In genomic region chr17:42081516-42082129, GRCh38 we compare ENCODE assay signal across 23 cellular contexts. TPM values are rescaled to one million over a fixed set of nuclear protein-coding genes. Genes with fewer than 3 reads are reported as not detected.
DNase-seq lines count a peak whose midpoint lies in the region; ATAC-seq, FAIRE-seq and TF ChIP-seq lines count a peak whose summit lies in the region.
"Had no signal": no experiment of that assay in that cellular context is flagged by ENCODE, and none has a peak within 500 bp of the region (broad histone marks: within the 10 kb centered on the region; RNA-seq: fewer than 3 reads in every experiment).

No MANE protein-coding gene starts in this region.

- ATAC-seq in upper lobe of right lung, result peak; percentile 29
- ATAC-seq: Panc1 had no signal

- H3K27ac ChIP-seq in upper lobe of right lung, result no peak overlapping the region
- H3K27ac ChIP-seq: HL-60, KMS-11 had no signal

- TF ChIP-seq CTCF in upper lobe of right lung (IDR thresholded peaks at IDR 0.05), result no peak

- peak; percentile 9 for FAIRE-seq in HTR-8/SVneo (lab: Jason Lieb, UNC)
- FAIRE-seq: D721Med, GM19239 had no signal

- H3K4me3 ChIP-seq in upper lobe of right lung, result no peak overlapping the region

- H3K4me1 ChIP-seq in upper lobe of right lung, result no peaks in the 10 kb centered on the region

- DNase-seq in HTR-8/SVneo (ENCODE audit: insufficient read length, low spot score) (no peak), islet precursor cell (peak; percentile 50), upper lobe of right lung (no peak), SIG-M5 treated with dmso at 0.1 percent for 504 hours (lab: John Stamatoyannopoulos, UW; ENCODE audit: unreplicated experiment) (no peak), SW 1271 (lab: John Stamatoyannopoulos, UW) (no peak)
- DNase-seq: BE2C, DMS53, GDM1, MV-4-11, NCI-H1694, NCI-H2081, NCI-H2171 treated with DMSO at 0.1 percent for 48 hours, NCI-H524 treated with DMSO at 0.1 percent for 48 hours, NCI-H82 had no signal

- H3K27me3 ChIP-seq in upper lobe of right lung, result no peaks in the 10 kb centered on the region
- H3K27me3 ChIP-seq: BE2C had no signal

- H3K9me3 ChIP-seq in upper lobe of right lung, result no peaks in the 10 kb centered on the region
- H3K9me3 ChIP-seq: BE2C had no signal

- intact Hi-C loops in upper lobe of right lung (cut with DNase I), result no loop called here

- H3K36me3 ChIP-seq in upper lobe of right lung, result no peaks in the 10 kb centered on the region
- H3K36me3 ChIP-seq: BE2C had no signal

RNA-seq across cellular contexts. Expression of gene ZNF385C, which starts 16.6 kb away (rescaled TPM):
- 0.78 TPM for total RNA-seq in upper lobe of right lung
- total RNA-seq: M059J had no signal

RNA-seq across cellular contexts. Expression of gene DHX58, which starts 30.9 kb away (rescaled TPM):
- total RNA-seq in upper lobe of right lung, result 27.5 TPM

RNA-seq across cellular contexts. Expression of gene C17orf113, which starts 31.2 kb away (rescaled TPM):
- 0.72 TPM for total RNA-seq in upper lobe of right lung

RNA-seq across cellular contexts. Expression of gene KAT2A, which starts 39.5 kb away (rescaled TPM):
- 45.3 TPM for total RNA-seq in upper lobe of right lung

RNA-seq across cellular contexts. Expression of gene HSPB9, which starts 41.0 kb away (rescaled TPM):
- not detected for total RNA-seq in upper lobe of right lung
- total RNA-seq: A673, H4, HT-29, M059J had no signal
